In genomic region chr20:33746325-33746998, GRCh38 we compare ENCODE assay signal across 1 cellular context.
TF ChIP-seq lines count a peak whose summit lies in the region.

No MANE protein-coding gene starts in this region.

TF ChIP-seq in K562, 482 proteins besides CTCF, POLR2A, EP300 and RAD21:
- no peak for TF ChIP-seq BHLHE40 (IDR thresholded peaks at IDR 0.05; ENCODE audit: low read length)
- peak; percentile 88 for TF ChIP-seq MYNN (IDR thresholded peaks at IDR 0.05)
- TF ChIP-seq MYNN (CRISPR knock-in tag; IDR thresholded peaks at IDR 0.05) = no peak
- TF ChIP-seq PHB2 (IDR thresholded peaks at IDR 0.05; ENCODE audit: low read depth) = no peak
- TF ChIP-seq ZHX1 (conservative IDR thresholded peaks at IDR 0.05; ENCODE audit: low read length) = no peak
